Comparison of ENCODE assay signal across 21 cellular contexts in the genomic region with DNA sequence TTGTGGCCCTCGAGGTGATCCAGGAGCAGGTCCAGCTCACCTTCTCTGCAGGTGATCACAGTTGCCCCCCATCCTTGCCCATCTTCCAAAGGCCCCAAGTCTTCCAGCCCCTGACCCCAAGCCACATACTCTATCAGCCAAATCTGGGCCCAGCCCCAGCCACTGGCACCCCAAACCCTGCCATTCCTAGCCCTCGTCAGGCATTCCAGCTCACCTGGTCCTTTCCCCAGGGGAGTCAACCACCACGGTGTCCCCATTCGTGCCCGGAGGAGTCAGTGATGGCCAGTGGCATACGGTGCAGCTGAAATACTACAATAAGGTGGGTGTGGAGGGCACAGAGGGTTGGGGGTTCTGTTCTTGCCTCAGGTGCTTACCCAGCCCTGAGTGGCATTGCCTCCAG. TPM values are rescaled to one million over a fixed set of nuclear protein-coding genes. Genes with fewer than 3 reads are reported as not detected.
DNase-seq lines count a peak whose midpoint lies in the region; ATAC-seq, FAIRE-seq and TF ChIP-seq lines count a peak whose summit lies in the region.
"Had no signal": no experiment of that assay in that cellular context is flagged by ENCODE, and none has a peak within 500 bp of the region (broad histone marks: within the 10 kb centered on the region; RNA-seq: fewer than 3 reads in every experiment).

No MANE protein-coding gene starts in this region.

- H3K4me1 ChIP-seq in IMR-90 (ENCODE audit: control insufficient read depth, insufficient read depth, low read length) (no peaks in the 10 kb centered on the region), K562 (replicated peaks in 1 of 2; ENCODE audit: control insufficient read depth in 2 of 2, insufficient read depth in 2 of 2, low read length in 2 of 2) (peaks cover 0 to 45% of the 10 kb centered on the region in 2 experiments; a peak in 2 of 5 replicates), neuronal stem cell (ENCODE audit: control insufficient read depth in 2 of 2, insufficient read depth in 1 of 2, low read depth in 1 of 2, low read length in 2 of 2) (peaks cover 30 to 37% of the 10 kb centered on the region in 2 donors), prostate gland (replicated peaks) (no peaks in the 10 kb centered on the region)
- H3K4me1 ChIP-seq: BLaER1 had no signal

- H3K4me2 ChIP-seq in IMR-90 (ENCODE audit: low read depth, low read length) (no peak overlapping the region), K562 (ENCODE audit: insufficient read depth, low read length) (no peak overlapping the region), neuronal stem cell (ENCODE audit: insufficient read depth, low read length, poor library complexity, severe bottlenecking) (no peak overlapping the region)
- H3K4me2 ChIP-seq: BLaER1 had no signal

- FAIRE-seq in K562 (lab: Jason Lieb, UNC): no peak
- FAIRE-seq: GM19239, H1 had no signal

- H4K5ac ChIP-seq in IMR-90 (ENCODE audit: low read depth, low read length): no peak overlapping the region

- H3K9me1 ChIP-seq in IMR-90 (ENCODE audit: insufficient read depth, low read length) (no peaks in the 10 kb centered on the region; the same call in 1 of the 2 replicates), K562 (ENCODE audit: control insufficient read depth, insufficient read depth, low read length) (no peaks in the 10 kb centered on the region)

- H3K4me3 Mint-ChIP-seq in endothelial cell (ENCODE audit: unreplicated experiment): no peak overlapping the region
- H3K4me3 Mint-ChIP-seq in effector memory CD8-positive, alpha-beta T cell: no peak overlapping the region
- H3K4me3 Mint-ChIP-seq: CD14-positive monocyte; CD8-positive, alpha-beta T cell; H9 had no signal

- H3K9me3 ChIP-seq in IMR-90 (ENCODE audit: control insufficient read depth, insufficient read depth, low read length) (no peaks in the 10 kb centered on the region), K562 (replicated peaks; ENCODE audit: control insufficient read depth, insufficient read depth, low read depth, low read length) (no peaks in the 10 kb centered on the region), neuronal stem cell (replicated peaks in 1 of 2; ENCODE audit: control insufficient read depth in 2 of 2, insufficient read depth in 1 of 2, low read depth in 1 of 2, low read length in 2 of 2) (peaks cover 0 to 2% of the 10 kb centered on the region in 2 donors), prostate gland (no peaks in the 10 kb centered on the region)
- H3K9me3 ChIP-seq: BLaER1 had no signal

- H3K4ac ChIP-seq in IMR-90 (ENCODE audit: low read depth, low read length): no peak overlapping the region
- no peak overlapping the region for H3K4ac ChIP-seq in neuronal stem cell (ENCODE audit: low read length)

- H3K4me3 ChIP-seq in IMR-90 (ENCODE audit: insufficient read depth, low read depth, low read length) (no peak overlapping the region), K562 (no peak overlapping the region), neuronal stem cell (ENCODE audit: low read length in 2 of 2) (no peak overlapping the region), prostate gland (no peak overlapping the region)
- H3K4me3 ChIP-seq: BLaER1 had no signal

- H3K9ac ChIP-seq in IMR-90 (ENCODE audit: low read depth, low read length): no peak overlapping the region
- H3K9ac ChIP-seq in K562 (ENCODE audit: insufficient read depth in 1 of 2, low read depth in 2 of 2, low read length in 2 of 2): no peak overlapping the region
- peak overlapping the region; percentile 27 for H3K9ac ChIP-seq in neuronal stem cell (ENCODE audit: low read depth, low read length, poor library complexity)
- H3K9ac ChIP-seq: BLaER1 had no signal

- H3K79me1 ChIP-seq in IMR-90 (ENCODE audit: low read depth in 1 of 2, low read length in 2 of 2): no peaks in the 10 kb centered on the region
- peaks cover 21% of the 10 kb centered on the region for H3K79me1 ChIP-seq in neuronal stem cell (ENCODE audit: low read depth, low read length)

- DNase-seq in IMR-90 (no peak), K562 (ENCODE audit: extremely low read depth in 1 of 4, low spot score in 3 of 4) (no peak), endothelial cell (ENCODE audit: low spot score) (no peak), neuronal stem cell (ENCODE audit: low spot score) (no peak), prostate gland (ENCODE audit: low spot score) (no peak)
- no peak for DNase-seq in NK-92 treated with Interleukin-12 subunit alpha and Interleukin-12 subunit beta, amount 100 ng/mL, for 24 hours (lab: John Stamatoyannopoulos, UW)
- DNase-seq in effector memory CD8-positive, alpha-beta T cell: no peak
- DNase-seq: 8988T, Calu3, DMS79 treated with DMSO at 0.1 percent for 48 hours, GF-D8, H9 had no signal

- TF ChIP-seq POLR2A in IMR-90 (IDR thresholded peaks at IDR 0.05; ENCODE audit: low read depth, low read length) (no peak), K562 (conservative IDR thresholded peaks at IDR 0.05) (no peak), prostate gland (IDR thresholded peaks at IDR 0.05) (no peak)

- no peak overlapping the region for H2AK5ac ChIP-seq in IMR-90 (ENCODE audit: low read depth, low read length)
- peak overlapping the region; percentile 84 for H2AK5ac ChIP-seq in neuronal stem cell (ENCODE audit: low read depth, low read length)

- intact Hi-C loops in IMR-90 (cut with micrococcal nuclease) (loop anchor here (5.0 kb wide), 1 partner anchor 271 kb away; no protein-coding TSS in a partner anchor), K562 (cut with micrococcal nuclease) (loop anchor here (10.0 kb wide), 1 partner anchor 147 kb away; the partner anchor contains the start of gene ELAPOR1), prostate gland (cut with DNase I) (loop anchor here (5.0 kb wide), 1 partner anchor 141 kb away; no protein-coding TSS in a partner anchor)

- H2BK20ac ChIP-seq in IMR-90 (ENCODE audit: low read depth, low read length): no peak overlapping the region

- H4K20me1 ChIP-seq in IMR-90 (ENCODE audit: insufficient read depth, low read length) (no peaks in the 10 kb centered on the region), K562 (replicated peaks; ENCODE audit: control insufficient read depth, insufficient read depth, low read length) (no peaks in the 10 kb centered on the region)

- no peaks in the 10 kb centered on the region for H3K36me3 Mint-ChIP-seq in endothelial cell (ENCODE audit: low read depth, unreplicated experiment)
- peaks cover 7% of the 10 kb centered on the region for H3K36me3 Mint-ChIP-seq in effector memory CD8-positive, alpha-beta T cell (ENCODE audit: insufficient read depth)
- H3K36me3 Mint-ChIP-seq: CD14-positive monocyte had no signal

- CTCF ChIA-PET in IMR-90 (lab: Yijun Ruan, JAX) (interaction anchor here (1.6 kb wide), 1 partner anchor 138 kb away, joined by 4 read pairs; no protein-coding TSS in a partner anchor), K562 (lab: Yijun Ruan, JAX; ENCODE audit: low intra/inter-chr PET ratio) (interaction anchor here (3.7 to 5.5 kb wide), 2 partner anchors 138 to 271 kb away, joined by 32 to 91 read pairs; partner anchors contain the start of gene SORT1)

- H3K36me3 ChIP-seq in IMR-90 (ENCODE audit: control insufficient read depth, insufficient read depth, low read length) (no peaks in the 10 kb centered on the region), K562 (ENCODE audit: control insufficient read depth, insufficient read depth, low read length) (peaks cover 39% of the 10 kb centered on the region; the same call in 2 of the 3 replicates), neuronal stem cell (replicated peaks in 1 of 2; ENCODE audit: control insufficient read depth in 2 of 2, insufficient read depth in 2 of 2, low read length in 2 of 2) (peaks cover 58 to 89% of the 10 kb centered on the region in 2 donors), prostate gland (no peaks in the 10 kb centered on the region)

- WGBS in IMR-90 (ENCODE audit: extremely low coverage in 2 of 2, insufficient read length in 1 of 2), 2 experiments: 100% methylated on average over 1 of the region's 6 CpGs; no CpG with 5 or more reads in 1 of the 2 experiments
- 65% methylated on average over 6 of the region's 6 CpGs for WGBS in K562 (ENCODE audit: insufficient coverage, low coverage, missing lambda C conversion rate)
- no CpG with 5 or more reads among the region's 6 CpGs for WGBS in neuronal stem cell (ENCODE audit: extremely low coverage in 2 of 2, insufficient read length in 2 of 2, insufficient replicate concordance in 1 of 2), 2 donors
- WGBS in prostate gland: 87% methylated on average over 6 of the region's 6 CpGs

- H3K23ac ChIP-seq in IMR-90 (ENCODE audit: low read depth, low read length): no peak overlapping the region
- H3K23ac ChIP-seq in neuronal stem cell (ENCODE audit: low read depth, low read length, poor library complexity): peak overlapping the region; percentile 70

- TF ChIP-seq EP300 in K562 (IDR thresholded peaks at IDR 0.05; ENCODE audit: low read length): no peak

- H3K14ac ChIP-seq in IMR-90 (replicated peaks; ENCODE audit: low read depth, low read length): no peak overlapping the region
- no peak overlapping the region for H3K14ac ChIP-seq in neuronal stem cell (ENCODE audit: low read length)

- POLR2A ChIA-PET in IMR-90 (lab: Charles Lee; ENCODE audit: unreplicated experiment) (no interaction called here), K562 (lab: Yijun Ruan, JAX) (interaction anchor here (1.4 kb wide), 1 partner anchor 137 kb away, joined by 9 read pairs; the partner anchor contains the start of gene SORT1)

- TF ChIP-seq RAD21 in IMR-90 (IDR thresholded peaks at IDR 0.05; ENCODE audit: low read length): no peak
- TF ChIP-seq RAD21 in K562 (CRISPR knock-in tag; conservative IDR thresholded peaks at IDR 0.05 in 1 of 2, IDR thresholded peaks at IDR 0.05 in 1 of 2): no peak

- H3K27ac Mint-ChIP-seq in endothelial cell (ENCODE audit: unreplicated experiment): peak overlapping the region; percentile 67
- no peak overlapping the region for H3K27ac Mint-ChIP-seq in effector memory CD8-positive, alpha-beta T cell
- H3K27ac Mint-ChIP-seq: CD14-positive monocyte; CD8-positive, alpha-beta T cell had no signal

- H4K8ac ChIP-seq in IMR-90 (ENCODE audit: low read depth in 2 of 2, low read length in 2 of 2): no peak overlapping the region
- no peak overlapping the region for H4K8ac ChIP-seq in neuronal stem cell (ENCODE audit: low read depth, low read length)

- no peak overlapping the region for H2BK15ac ChIP-seq in IMR-90 (ENCODE audit: low read depth, low read length)
- H2BK15ac ChIP-seq in neuronal stem cell (ENCODE audit: low read length): peak overlapping the region; percentile 30

- H2AK9ac ChIP-seq in IMR-90 (replicated peaks; ENCODE audit: low read depth, low read length, poor library complexity): peak overlapping the region; percentile 48

- H3K27me3 ChIP-seq in IMR-90 (ENCODE audit: control insufficient read depth, insufficient read depth, low read length): no peaks in the 10 kb centered on the region
- H3K27me3 ChIP-seq in K562 (ENCODE audit: control insufficient read depth in 2 of 2, insufficient read depth in 2 of 2, low read length in 2 of 2): no peaks in the 10 kb centered on the region
- no peaks in the 10 kb centered on the region for H3K27me3 ChIP-seq in neuronal stem cell (ENCODE audit: control insufficient read depth in 3 of 3, insufficient read depth in 3 of 3, low read depth in 1 of 3, low read length in 3 of 3)
- no peaks in the 10 kb centered on the region for H3K27me3 ChIP-seq in prostate gland (replicated peaks; ENCODE audit: insufficient read depth)
- H3K27me3 ChIP-seq: BLaER1 had no signal

- no TSS peak for BruUV-seq in IMR-90 (replicated peaks; lab: Mats Ljungman, UMichigan)
- no TSS peak for BruUV-seq in K562 (replicated peaks; lab: Mats Ljungman, UMichigan)

- H2AFZ ChIP-seq in IMR-90 (replicated peaks; ENCODE audit: low read length, poor library complexity) (no peak overlapping the region), K562 (ENCODE audit: low read depth, low read length) (no peak overlapping the region), neuronal stem cell (ENCODE audit: low read length) (no peak overlapping the region)

- TF ChIP-seq CTCF in IMR-90 (conservative IDR thresholded peaks at IDR 0.05; ENCODE audit: low read depth, low read length): no peak
- no peak for TF ChIP-seq CTCF in K562 (IDR thresholded peaks at IDR 0.05 in 2 of 3, conservative IDR thresholded peaks at IDR 0.05 in 1 of 3; ENCODE audit: insufficient read depth in 2 of 3, low read depth in 1 of 3, low read length in 3 of 3)
- no peak for TF ChIP-seq CTCF in endothelial cell (IDR thresholded peaks at IDR 0.05; ENCODE audit: unreplicated experiment)
- no peak for TF ChIP-seq CTCF in prostate gland (IDR thresholded peaks at IDR 0.05)

- peaks cover 2% of the 10 kb centered on the region for H3K4me1 Mint-ChIP-seq in endothelial cell (ENCODE audit: unreplicated experiment)
- peaks cover 6 to 11% of the 10 kb centered on the region in 2 donors for H3K4me1 Mint-ChIP-seq in effector memory CD8-positive, alpha-beta T cell (ENCODE audit: low read depth in 2 of 2)

- no peak overlapping the region for H4K91ac ChIP-seq in IMR-90 (ENCODE audit: insufficient read depth, low read depth, low read length)
- H4K91ac ChIP-seq in neuronal stem cell (ENCODE audit: low read depth, low read length, poor library complexity): no peak overlapping the region

- H3K18ac ChIP-seq in IMR-90 (ENCODE audit: low read depth, low read length) (no peak overlapping the region), neuronal stem cell (ENCODE audit: low read length) (peak overlapping the region; percentile 92)

- H3K27ac ChIP-seq in IMR-90 (ENCODE audit: insufficient read depth, low read length) (no peak overlapping the region), K562 (ENCODE audit: extremely low read depth, low read depth, low read length) (no peak overlapping the region), neuronal stem cell (replicated peaks; ENCODE audit: low read length) (no peak overlapping the region), prostate gland (no peak overlapping the region)
- H3K27ac ChIP-seq: BLaER1 had no signal

- H2BK120ac ChIP-seq in IMR-90 (ENCODE audit: low read depth, low read length): no peak overlapping the region
- peak overlapping the region; percentile 97 for H2BK120ac ChIP-seq in neuronal stem cell (ENCODE audit: low read depth, low read length)

- H3K79me2 ChIP-seq in K562 (ENCODE audit: control insufficient read depth, insufficient read depth, low read length): no peaks in the 10 kb centered on the region

- no peaks in the 10 kb centered on the region for H3K9me3 Mint-ChIP-seq in endothelial cell (ENCODE audit: unreplicated experiment)
- no peaks in the 10 kb centered on the region for H3K9me3 Mint-ChIP-seq in effector memory CD8-positive, alpha-beta T cell
- H3K9me3 Mint-ChIP-seq: CD8-positive, alpha-beta T cell; H9 had no signal

- in situ Hi-C loops in IMR-90 (cut with MboI; ENCODE audit: low sequenced_read_pairs): loop anchor here (10.0 kb wide), 1 partner anchor 273 kb away; the partner anchor contains the start of gene GPR61
- in situ Hi-C loops in K562 (cut with MboI): loop anchor here (5.0 kb wide), 2 partner anchors 141 to 271 kb away; no protein-coding TSS in a partner anchor

- no peak overlapping the region for H3K56ac ChIP-seq in IMR-90 (ENCODE audit: extremely low read depth, insufficient read depth, low read length)

- ATAC-seq in IMR-90 (ENCODE audit: low read depth): no peak
- no peak for ATAC-seq in K562
- ATAC-seq in HG02798 (IDR thresholded peaks at IDR 0.05; ENCODE audit: poor library complexity, unreplicated experiment): no peak
- ATAC-seq in effector memory CD8-positive, alpha-beta T cell (replicated peaks): no peak
- ATAC-seq: CD8-positive, alpha-beta T cell had no signal

- H2BK12ac ChIP-seq in neuronal stem cell (ENCODE audit: low read length): peak overlapping the region; percentile 91

- peaks cover 14% of the 10 kb centered on the region for H3K27me3 Mint-ChIP-seq in endothelial cell (ENCODE audit: unreplicated experiment)
- H3K27me3 Mint-ChIP-seq in effector memory CD8-positive, alpha-beta T cell: no peaks in the 10 kb centered on the region

- dilution Hi-C loops in IMR-90 (cut with HindIII; ENCODE audit: low sequenced_read_pairs, unreplicated experiment): no loop called here

- H2BK5ac ChIP-seq in IMR-90 (ENCODE audit: low read depth, low read length, poor library complexity, severe bottlenecking) (no peak overlapping the region), neuronal stem cell (ENCODE audit: low read length) (peak overlapping the region; percentile 80)

RNA-seq across cellular contexts. Expression of gene CELSR2, which starts 12.2 kb away (rescaled TPM):
- total RNA-seq in IMR-90 (2012; rRNA removed): 1.1 and 1.3 TPM in 2 replicates
- polyA plus RNA-seq in IMR-90 (2012; rRNA removed): 5.0 and 5.3 TPM in 2 replicates
- 2.5 and 5.4 TPM in 2 replicates for polyA plus RNA-seq in IMR-90 (2012; cell fraction: cytosol; rRNA removed)
- polyA plus RNA-seq in IMR-90 (2012; cell fraction: nucleus; rRNA removed; ENCODE audit: low replicate concordance): 10.8 and 19.0 TPM in 2 replicates
- total RNA-seq in K562 (2011; cell fraction: chromatin; rRNA removed; ENCODE audit: low replicate concordance): 44.8 and 129 TPM in 2 replicates
- 69.9 and 80.7 TPM in 2 replicates for total RNA-seq in K562 (2011; cell fraction: nucleolus; rRNA removed)
- total RNA-seq in K562 (2011; cell fraction: nucleoplasm; rRNA removed): 57.7 and 69.2 TPM in 2 replicates
- total RNA-seq in K562 (2014; rRNA removed): 4.1 and 5.9 TPM in 2 replicates
- total RNA-seq in K562 (2014; rRNA removed; fragmentation: Illumina TruSeq; extraction: Trizol): 2.7 and 3.0 TPM in 2 replicates
- 4.2 and 5.0 TPM in 2 replicates for total RNA-seq in K562 (2015; rRNA removed; fragmentation: Illumina TruSeq; extraction: Trizol)
- total RNA-seq in K562 (2021): 19.1 and 21.9 TPM in 2 replicates
- polyA plus RNA-seq in K562 (2011; rRNA removed): 7.2 and 8.2 TPM in 2 replicates
- polyA plus RNA-seq in K562 (2011; cell fraction: cytosol; rRNA removed): 8.3 and 12.6 TPM in 2 replicates
- 38.5 and 63.5 TPM in 2 replicates for polyA plus RNA-seq in K562 (2011; cell fraction: nucleus; rRNA removed)
- 15.6 and 17.8 TPM in 2 replicates for polyA plus RNA-seq in K562 (2012)
- polyA plus RNA-seq in K562 (2014; fragmentation: Illumina TruSeq; extraction: Trizol): 14.1 and 15.3 TPM in 2 replicates
- polyA plus RNA-seq in K562 (2014; fragmentation: Nextera tagmentation; extraction: Ambion mirVana): under 1 TPM; 0.31 to 0.86 TPM
- 9.0 and 10.2 TPM in 2 replicates for polyA plus RNA-seq in K562 (2014; rRNA removed)
- 14.3 and 24.2 TPM in 2 replicates for polyA minus RNA-seq in K562 (2011; rRNA and poly(A)+ RNA removed)
- 23.8 and 25.3 TPM in 2 replicates for polyA minus RNA-seq in K562 (2011; cell fraction: cytosol; rRNA and poly(A)+ RNA removed)
- polyA minus RNA-seq in K562 (2011; cell fraction: nucleus; rRNA and poly(A)+ RNA removed): 31.9 and 33.1 TPM in 2 replicates
- total RNA-seq in endothelial cell (ENCODE audit: unreplicated experiment): 1.6 TPM
- polyA plus RNA-seq in neuronal stem cell (2013, experiment 1 of 2): 40.0 TPM
- 41.0 TPM for polyA plus RNA-seq in neuronal stem cell (2013, experiment 2 of 2)
- total RNA-seq in prostate gland: 100 to 1,000 TPM in 1 of 2 donors, 10 to 100 TPM in 1; 18.8 to 118 TPM

RNA-seq across cellular contexts. Expression of gene PSRC1, which starts 21.4 kb away (rescaled TPM):
- total RNA-seq in IMR-90 (2012; rRNA removed): 34.6 and 36.4 TPM in 2 replicates
- 40.3 and 42.1 TPM in 2 replicates for polyA plus RNA-seq in IMR-90 (2012; rRNA removed)
- polyA plus RNA-seq in IMR-90 (2012; cell fraction: cytosol; rRNA removed): 20.2 and 35.7 TPM in 2 replicates
- 123 and 134 TPM in 2 replicates for polyA plus RNA-seq in IMR-90 (2012; cell fraction: nucleus; rRNA removed; ENCODE audit: low replicate concordance)
- 69.7 and 109 TPM in 2 replicates for total RNA-seq in K562 (2011; cell fraction: chromatin; rRNA removed; ENCODE audit: low replicate concordance)
- 85.4 and 86.3 TPM in 2 replicates for total RNA-seq in K562 (2011; cell fraction: nucleolus; rRNA removed)
- total RNA-seq in K562 (2011; cell fraction: nucleoplasm; rRNA removed): 66.2 and 83.3 TPM in 2 replicates
- total RNA-seq in K562 (2014; rRNA removed): 52.2 and 64.0 TPM in 2 replicates
- total RNA-seq in K562 (2014; rRNA removed; fragmentation: Illumina TruSeq; extraction: Trizol): 27.9 and 28.7 TPM in 2 replicates
- 34.7 and 37.0 TPM in 2 replicates for total RNA-seq in K562 (2015; rRNA removed; fragmentation: Illumina TruSeq; extraction: Trizol)
- total RNA-seq in K562 (2021): 51.8 and 55.4 TPM in 2 replicates
- polyA plus RNA-seq in K562 (2011; rRNA removed): 39.3 and 59.5 TPM in 2 replicates
- polyA plus RNA-seq in K562 (2011; cell fraction: cytosol; rRNA removed): 40.2 and 44.2 TPM in 2 replicates
- 225 and 272 TPM in 2 replicates for polyA plus RNA-seq in K562 (2011; cell fraction: nucleus; rRNA removed)
- 43.7 and 45.1 TPM in 2 replicates for polyA plus RNA-seq in K562 (2012)
- 41.8 and 49.7 TPM in 2 replicates for polyA plus RNA-seq in K562 (2014; fragmentation: Illumina TruSeq; extraction: Trizol)
- polyA plus RNA-seq in K562 (2014; fragmentation: Nextera tagmentation; extraction: Ambion mirVana): 1 to 10 TPM; 6.5 to 7.9 TPM
- 56.1 and 65.2 TPM in 2 replicates for polyA plus RNA-seq in K562 (2014; rRNA removed)
- 16.7 and 17.2 TPM in 2 replicates for polyA minus RNA-seq in K562 (2011; rRNA and poly(A)+ RNA removed)
- polyA minus RNA-seq in K562 (2011; cell fraction: cytosol; rRNA and poly(A)+ RNA removed): 15.9 and 17.8 TPM in 2 replicates
- 23.6 and 43.5 TPM in 2 replicates for polyA minus RNA-seq in K562 (2011; cell fraction: nucleus; rRNA and poly(A)+ RNA removed)
- total RNA-seq in endothelial cell (ENCODE audit: unreplicated experiment): 9.7 TPM
- polyA plus RNA-seq in neuronal stem cell (2013, experiment 1 of 2): 118 TPM
- 115 TPM for polyA plus RNA-seq in neuronal stem cell (2013, experiment 2 of 2)
- 10 to 100 TPM in 1 of 2 donors, 1 to 10 TPM in 1; 9.1 to 40.0 TPM for total RNA-seq in prostate gland
- total RNA-seq: CD8-positive, alpha-beta T cell had no signal

RNA-seq across cellular contexts. Expression of gene MYBPHL, which starts 45.2 kb away (rescaled TPM):
- total RNA-seq in IMR-90 (2012; rRNA removed) (not detected in 2 replicates), K562 (2014; rRNA removed) (0.49 and 0.50 TPM in 2 replicates), K562 (2014; rRNA removed; fragmentation: Illumina TruSeq; extraction: Trizol) (0.33 and 0.57 TPM in 2 replicates), K562 (2015; rRNA removed; fragmentation: Illumina TruSeq; extraction: Trizol) (0.15 and 0.22 TPM in 2 replicates), K562 (2021) (0.34 and 0.66 TPM in 2 replicates), endothelial cell (ENCODE audit: unreplicated experiment) (not detected), prostate gland (not detected)
- polyA plus RNA-seq in IMR-90 (2012; rRNA removed) (0.07 TPM in 1 of 2 replicates, not detected in the other), K562 (2011; rRNA removed) (0.60 and 1.9 TPM in 2 replicates), K562 (2014; fragmentation: Illumina TruSeq; extraction: Trizol) (0.22 and 0.36 TPM in 2 replicates), K562 (2014; fragmentation: Nextera tagmentation; extraction: Ambion mirVana) (under 1 TPM; 0.20 TPM), K562 (2014; rRNA removed) (0.08 and 0.45 TPM in 2 replicates)
- 0.02 TPM in 1 of 2 replicates, not detected in the other for polyA plus RNA-seq in IMR-90 (2012; cell fraction: cytosol; rRNA removed)
- polyA plus RNA-seq in IMR-90 (2012; cell fraction: nucleus; rRNA removed; ENCODE audit: low replicate concordance): 0.16 and 0.31 TPM in 2 replicates
- total RNA-seq in K562 (2011; cell fraction: chromatin; rRNA removed; ENCODE audit: low replicate concordance): 1.2 and 1.7 TPM in 2 replicates
- 1.2 TPM in 2 replicates for total RNA-seq in K562 (2011; cell fraction: nucleolus; rRNA removed)
- total RNA-seq in K562 (2011; cell fraction: nucleoplasm; rRNA removed): 1.5 TPM in 1 of 2 replicates, not detected in the other
- 0.52 and 2.6 TPM in 2 replicates for polyA plus RNA-seq in K562 (2011; cell fraction: cytosol; rRNA removed)
- 0.73 and 4.1 TPM in 2 replicates for polyA plus RNA-seq in K562 (2011; cell fraction: nucleus; rRNA removed)
- polyA plus RNA-seq in K562 (2012): 0.08 and 0.36 TPM in 2 replicates
- 0.42 and 0.74 TPM in 2 replicates for polyA minus RNA-seq in K562 (2011; rRNA and poly(A)+ RNA removed)
- 0.57 TPM in 1 of 2 replicates, not detected in the other for polyA minus RNA-seq in K562 (2011; cell fraction: cytosol; rRNA and poly(A)+ RNA removed)
- polyA minus RNA-seq in K562 (2011; cell fraction: nucleus; rRNA and poly(A)+ RNA removed): 0.56 and 0.67 TPM in 2 replicates
- 0.13 TPM for polyA plus RNA-seq in neuronal stem cell (2013, experiment 1 of 2)
- polyA plus RNA-seq in neuronal stem cell (2013, experiment 2 of 2): 0.29 TPM
- total RNA-seq: A673; Calu3; CD8-positive, alpha-beta T cell; HT-29 had no signal
- polyA plus RNA-seq: AG04450 had no signal

RNA-seq across cellular contexts. Expression of gene SARS1, which starts 47.9 kb away (rescaled TPM):
- total RNA-seq in IMR-90 (2012; rRNA removed) (348 and 373 TPM in 2 replicates), K562 (2014; rRNA removed) (254 and 257 TPM in 2 replicates), K562 (2014; rRNA removed; fragmentation: Illumina TruSeq; extraction: Trizol) (273 and 284 TPM in 2 replicates), K562 (2015; rRNA removed; fragmentation: Illumina TruSeq; extraction: Trizol) (211 and 221 TPM in 2 replicates), K562 (2021) (232 and 246 TPM in 2 replicates), endothelial cell (ENCODE audit: unreplicated experiment) (125 TPM), prostate gland (100 to 1,000 TPM; 123 to 132 TPM)
- polyA plus RNA-seq in IMR-90 (2012; rRNA removed) (214 and 231 TPM in 2 replicates), K562 (2011; rRNA removed) (221 and 230 TPM in 2 replicates), K562 (2014; fragmentation: Illumina TruSeq; extraction: Trizol) (293 and 317 TPM in 2 replicates), K562 (2014; fragmentation: Nextera tagmentation; extraction: Ambion mirVana) (100 to 1,000 TPM; 336 to 623 TPM), K562 (2014; rRNA removed) (235 and 240 TPM in 2 replicates)
- 117 and 193 TPM in 2 replicates for polyA plus RNA-seq in IMR-90 (2012; cell fraction: cytosol; rRNA removed)
- 152 and 416 TPM in 2 replicates for polyA plus RNA-seq in IMR-90 (2012; cell fraction: nucleus; rRNA removed; ENCODE audit: low replicate concordance)
- 340 and 395 TPM in 2 replicates for total RNA-seq in K562 (2011; cell fraction: chromatin; rRNA removed; ENCODE audit: low replicate concordance)
- 195 and 209 TPM in 2 replicates for total RNA-seq in K562 (2011; cell fraction: nucleolus; rRNA removed)
- 265 and 293 TPM in 2 replicates for total RNA-seq in K562 (2011; cell fraction: nucleoplasm; rRNA removed)
- polyA plus RNA-seq in K562 (2011; cell fraction: cytosol; rRNA removed): 149 and 217 TPM in 2 replicates
- polyA plus RNA-seq in K562 (2011; cell fraction: nucleus; rRNA removed): 232 and 336 TPM in 2 replicates
- polyA plus RNA-seq in K562 (2012): 195 and 518 TPM in 2 replicates
- 227 and 242 TPM in 2 replicates for polyA minus RNA-seq in K562 (2011; rRNA and poly(A)+ RNA removed)
- 87.5 and 101 TPM in 2 replicates for polyA minus RNA-seq in K562 (2011; cell fraction: cytosol; rRNA and poly(A)+ RNA removed)
- polyA minus RNA-seq in K562 (2011; cell fraction: nucleus; rRNA and poly(A)+ RNA removed): 92.1 and 168 TPM in 2 replicates
- 110 TPM for polyA plus RNA-seq in neuronal stem cell (2013, experiment 1 of 2)
- 109 TPM for polyA plus RNA-seq in neuronal stem cell (2013, experiment 2 of 2)
